ENCODE assay signal across 17 cellular contexts in the genomic region with DNA sequence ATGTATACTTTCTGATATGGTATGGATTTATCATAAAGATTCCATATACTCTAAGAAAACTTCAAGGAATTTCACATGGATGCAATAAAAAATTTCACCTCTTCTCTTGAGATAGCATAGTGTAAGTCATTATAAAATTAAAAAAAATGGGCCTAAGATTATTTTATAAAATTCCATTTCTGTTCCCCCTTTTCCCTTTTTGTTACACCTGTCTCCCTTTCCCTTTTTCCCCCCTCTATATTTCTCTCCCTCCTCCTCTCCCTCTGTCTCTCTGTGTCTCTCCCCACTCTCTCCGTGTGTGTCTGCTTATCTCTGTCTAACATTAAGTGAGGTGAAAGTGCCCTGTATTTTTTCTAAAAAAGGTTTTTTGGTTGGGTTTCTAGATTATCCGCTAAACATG.
DNase-seq lines count a peak whose midpoint lies in the region; ATAC-seq and TF ChIP-seq lines count a peak whose summit lies in the region.
"Had no signal": no experiment of that assay in that cellular context is flagged by ENCODE, and none has a peak within 500 bp of the region (broad histone marks: within the 10 kb centered on the region; RNA-seq: fewer than 3 reads in every experiment).

No MANE protein-coding gene starts in this region.

- H3K27me3 Mint-ChIP-seq in activated T-cell treated with anti-CD3 and anti-CD28 coated beads, Interleukin-2, amount 50 U/mL, for 72 hours (ENCODE audit: low read depth), result no peaks in the 10 kb centered on the region
- H3K27me3 Mint-ChIP-seq in activated T-cell treated with anti-CD3 and anti-CD28 coated beads, Interleukin-2, amount 50 U/mL, for 4 hours (ENCODE audit: low read depth), result no peaks in the 10 kb centered on the region
- no peaks in the 10 kb centered on the region for H3K27me3 Mint-ChIP-seq in CD8-positive, alpha-beta T cell (ENCODE audit: low read depth)
- no peaks in the 10 kb centered on the region for H3K27me3 Mint-ChIP-seq in T-helper 17 cell
- H3K27me3 Mint-ChIP-seq in mesothelial cell of epicardium (ENCODE audit: low read depth), result no peaks in the 10 kb centered on the region

- H3K27me3 ChIP-seq in CD8-positive, alpha-beta T cell (ENCODE audit: insufficient read depth, low read length), result no peaks in the 10 kb centered on the region

- BruUV-seq in OCI-LY7 (replicated peaks; lab: Mats Ljungman, UMichigan), result no TSS peak

- no peak for DNase-seq in activated T-cell treated with anti-CD3 and anti-CD28 coated beads, Interleukin-2, amount 50 U/mL, for 72 hours
- DNase-seq in activated T-cell treated with anti-CD3 and anti-CD28 coated beads, Interleukin-2, amount 50 U/mL, for 4 hours, result no peak
- no peak for DNase-seq in CD8-positive, alpha-beta T cell
- DNase-seq in T-helper 17 cell (no peak), mesothelial cell of epicardium (ENCODE audit: low spot score in 2 of 2, unreplicated experiment in 2 of 2) (no peak), DMS153 treated with DMSO at 0.1 percent for 48 hours (lab: John Stamatoyannopoulos, UW; ENCODE audit: unreplicated experiment) (no peak), OCI-LY7 (ENCODE audit: low spot score) (no peak)
- DNase-seq: Calu3, DMS79 treated with DMSO at 0.1 percent for 48 hours, Kasumi-1, MM.1S, NCI-H1092 treated with DMSO at 0.1 percent for 48 hours, NCI-H2081 treated with DMSO at 0.1 percent for 48 hours, NCI-H510A treated with DMSO at 0.1 percent for 48 hours, NCI-H82, PC-9 had no signal

- no peak overlapping the region for H3K4me3 ChIP-seq in CD8-positive, alpha-beta T cell (ENCODE audit: low read depth, low read length)
- no peak overlapping the region for H3K4me3 ChIP-seq in OCI-LY7 (ENCODE audit: low read depth, low read length, poor library complexity, severe bottlenecking)
- H3K4me3 ChIP-seq: PC-9 had no signal

- peaks cover 24% of the 10 kb centered on the region for H3K36me3 ChIP-seq in CD8-positive, alpha-beta T cell (ENCODE audit: insufficient read depth, low read length)
- H3K36me3 ChIP-seq in OCI-LY7 (ENCODE audit: insufficient read depth, low read length), result peaks cover 79% of the 10 kb centered on the region

- H4K20me1 ChIP-seq in OCI-LY7 (ENCODE audit: insufficient read depth, low read length), result no peaks in the 10 kb centered on the region

- no peak overlapping the region for H3K4me2 ChIP-seq in OCI-LY7 (ENCODE audit: low read length)
- H3K4me2 ChIP-seq: PC-9 had no signal

- peaks cover 13% of the 10 kb centered on the region for H3K4me1 Mint-ChIP-seq in activated T-cell treated with anti-CD3 and anti-CD28 coated beads, Interleukin-2, amount 50 U/mL, for 72 hours (ENCODE audit: low read depth)
- no peaks in the 10 kb centered on the region for H3K4me1 Mint-ChIP-seq in activated T-cell treated with anti-CD3 and anti-CD28 coated beads, Interleukin-2, amount 50 U/mL, for 4 hours (ENCODE audit: low read depth)
- no peaks in the 10 kb centered on the region for H3K4me1 Mint-ChIP-seq in CD8-positive, alpha-beta T cell (ENCODE audit: low read depth)
- peaks cover 2% of the 10 kb centered on the region for H3K4me1 Mint-ChIP-seq in T-helper 17 cell
- no peaks in the 10 kb centered on the region for H3K4me1 Mint-ChIP-seq in mesothelial cell of epicardium

- peak overlapping the region; percentile 82 for H3K27ac Mint-ChIP-seq in activated T-cell treated with anti-CD3 and anti-CD28 coated beads, Interleukin-2, amount 50 U/mL, for 72 hours
- peak overlapping the region; percentile 62 for H3K27ac Mint-ChIP-seq in CD8-positive, alpha-beta T cell
- H3K27ac Mint-ChIP-seq in T-helper 17 cell, result peak overlapping the region; percentile 24
- peak overlapping the region; percentile 52 for H3K27ac Mint-ChIP-seq in mesothelial cell of epicardium

- no peaks in the 10 kb centered on the region for H3K9me3 Mint-ChIP-seq in activated T-cell treated with anti-CD3 and anti-CD28 coated beads, Interleukin-2, amount 50 U/mL, for 72 hours
- no peaks in the 10 kb centered on the region for H3K9me3 Mint-ChIP-seq in activated T-cell treated with anti-CD3 and anti-CD28 coated beads, Interleukin-2, amount 50 U/mL, for 4 hours
- no peaks in the 10 kb centered on the region for H3K9me3 Mint-ChIP-seq in CD8-positive, alpha-beta T cell
- no peaks in the 10 kb centered on the region for H3K9me3 Mint-ChIP-seq in mesothelial cell of epicardium

- intact Hi-C loops in CD8-positive, alpha-beta T cell (cut with DNase I, micrococcal nuclease), result no loop called here
- intact Hi-C loops in OCI-LY7 (cut with micrococcal nuclease; ENCODE audit: unreplicated experiment), result no loop called here

- no peaks in the 10 kb centered on the region for H3K9me3 ChIP-seq in CD8-positive, alpha-beta T cell (ENCODE audit: low read length)
- H3K9me3 ChIP-seq in T-helper 17 cell (ENCODE audit: control insufficient read depth, low read length, poor library complexity, severe bottlenecking), result no peaks in the 10 kb centered on the region
- H3K9me3 ChIP-seq in OCI-LY7 (ENCODE audit: low read length), result no peaks in the 10 kb centered on the region

- ATAC-seq in activated T-cell treated with anti-CD3 and anti-CD28 coated beads, Interleukin-2, amount 50 U/mL, for 72 hours (replicated peaks in 1 of 2), result no peak
- no peak for ATAC-seq in activated T-cell treated with anti-CD3 and anti-CD28 coated beads, Interleukin-2, amount 50 U/mL, for 4 hours
- no peak for ATAC-seq in CD8-positive, alpha-beta T cell
- no peak for ATAC-seq in T-helper 17 cell

- no peaks in the 10 kb centered on the region for H3K9me2 ChIP-seq in OCI-LY7 (ENCODE audit: insufficient read depth, low read length)

- TF ChIP-seq CTCF in CD8-positive, alpha-beta T cell (IDR thresholded peaks at IDR 0.05), result no peak
- TF ChIP-seq CTCF in mesothelial cell of epicardium (IDR thresholded peaks at IDR 0.05; ENCODE audit: unreplicated experiment), result no peak
- TF ChIP-seq CTCF in OCI-LY7 (conservative IDR thresholded peaks at IDR 0.05; ENCODE audit: low read length), result no peak

- POLR2A ChIA-PET in CD8-positive, alpha-beta T cell (lab: Charles Lee), result no interaction called here
- POLR2A ChIA-PET in OCI-LY7 (lab: Charles Lee), result no interaction called here

- CTCF ChIA-PET in CD8-positive, alpha-beta T cell (lab: Charles Lee), result no interaction called here
- CTCF ChIA-PET in OCI-LY7 (lab: Charles Lee; ENCODE audit: unreplicated experiment), result no interaction called here

- H3K79me2 ChIP-seq in OCI-LY7 (ENCODE audit: insufficient read depth, low read depth, low read length), result no peaks in the 10 kb centered on the region

- H3K27ac ChIP-seq in CD8-positive, alpha-beta T cell (ENCODE audit: low read depth, low read length), result no peak overlapping the region
- H3K27ac ChIP-seq in OCI-LY7 (ENCODE audit: low read depth, low read length, poor library complexity, severe bottlenecking), result no peak overlapping the region
- H3K27ac ChIP-seq: C4-2B, PC-9 had no signal

- no peaks in the 10 kb centered on the region for H3K4me1 ChIP-seq in CD8-positive, alpha-beta T cell (ENCODE audit: insufficient read depth, low read length)
- H3K4me1 ChIP-seq in OCI-LY7 (ENCODE audit: insufficient read depth, low read length, poor library complexity, severe bottlenecking), result no peaks in the 10 kb centered on the region

- no peak overlapping the region for H2AFZ ChIP-seq in OCI-LY7 (ENCODE audit: low read length)
- H2AFZ ChIP-seq: PC-9 had no signal

- peaks cover 3 to 12% of the 10 kb centered on the region in 2 donors for H3K36me3 Mint-ChIP-seq in activated T-cell treated with anti-CD3 and anti-CD28 coated beads, Interleukin-2, amount 50 U/mL, for 72 hours (ENCODE audit: insufficient read depth in 2 of 2)
- H3K36me3 Mint-ChIP-seq in activated T-cell treated with anti-CD3 and anti-CD28 coated beads, Interleukin-2, amount 50 U/mL, for 4 hours (ENCODE audit: insufficient read depth), result peaks cover 38% of the 10 kb centered on the region
- peaks cover 81% of the 10 kb centered on the region for H3K36me3 Mint-ChIP-seq in CD8-positive, alpha-beta T cell
- peaks cover 9% of the 10 kb centered on the region for H3K36me3 Mint-ChIP-seq in T-helper 17 cell (ENCODE audit: low read depth)
- H3K36me3 Mint-ChIP-seq in mesothelial cell of epicardium, result peaks cover 47% of the 10 kb centered on the region

- H3K4me3 Mint-ChIP-seq in activated T-cell treated with anti-CD3 and anti-CD28 coated beads, Interleukin-2, amount 50 U/mL, for 72 hours, result no peak overlapping the region
- no peak overlapping the region for H3K4me3 Mint-ChIP-seq in activated T-cell treated with anti-CD3 and anti-CD28 coated beads, Interleukin-2, amount 50 U/mL, for 4 hours
- H3K4me3 Mint-ChIP-seq in CD8-positive, alpha-beta T cell, result no peak overlapping the region
- H3K4me3 Mint-ChIP-seq in T-helper 17 cell (no peak overlapping the region), mesothelial cell of epicardium (no peak overlapping the region)

Comparison
In these comparisons a context has a peak if more than half of its experiments do, and no peak if none do; other contexts are left out.
1. H3K27ac Mint-ChIP-seq: peak in every context shown above with its lines; median percentile 82 in activated T-cell treated with anti-CD3 and anti-CD28 coated beads, Interleukin-2, amount 50 U/mL, for 72 hours; 62 in CD8-positive, alpha-beta T cell; 52 in mesothelial cell of epicardium; 24 in T-helper 17 cell.